In the genomic region with DNA sequence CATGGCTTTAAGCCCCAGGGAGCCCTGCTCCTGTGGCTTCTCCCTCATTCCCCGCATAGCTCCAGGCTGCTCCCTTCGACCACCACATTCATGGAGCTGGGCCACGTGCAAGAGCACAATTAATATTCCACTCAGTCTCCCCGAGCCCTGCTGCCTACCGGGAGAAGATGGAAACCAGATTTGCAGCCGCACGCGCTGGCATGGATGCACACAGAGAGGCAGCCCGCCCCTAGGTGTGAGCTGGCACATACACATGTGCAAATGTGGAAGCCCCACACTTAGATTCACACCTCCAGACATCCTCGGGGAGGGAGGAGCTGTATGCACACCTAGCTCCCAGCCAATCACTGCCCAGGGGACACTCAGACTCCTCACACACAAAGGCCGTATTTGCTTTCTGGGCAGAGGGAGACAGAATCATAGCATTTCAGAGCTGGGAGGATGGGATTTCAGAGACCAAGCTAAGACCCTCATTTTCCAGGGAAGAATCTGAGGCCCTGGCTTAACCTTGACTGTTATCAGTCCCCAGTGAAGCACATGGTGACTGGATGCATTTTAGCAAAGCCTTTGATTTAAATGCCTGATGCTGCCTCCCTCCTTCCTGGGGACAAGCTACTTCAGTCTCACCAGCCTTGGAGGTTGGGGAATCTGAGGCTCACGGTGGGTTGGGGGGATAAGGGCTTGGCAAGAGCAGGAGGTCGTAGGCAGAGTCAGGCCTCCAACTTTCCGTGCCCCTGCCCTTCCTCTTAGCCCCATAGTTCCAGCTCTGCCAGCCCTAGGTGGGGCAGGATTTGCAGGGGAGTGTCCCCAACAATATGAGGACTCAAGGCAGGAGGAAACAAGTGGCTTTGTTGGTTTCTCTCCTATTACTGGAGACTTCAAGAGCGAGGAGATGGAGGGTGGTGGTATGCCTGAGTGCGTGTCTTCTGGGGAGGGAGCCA, we compare ENCODE assay signal across 11 cellular contexts. TPM values are rescaled to one million over a fixed set of nuclear protein-coding genes. Genes with fewer than 3 reads are reported as not detected.
A peak's percentile ranks its signal among the peaks of the same experiment; 100 is the strongest.
DNase-seq lines count a peak whose midpoint lies in the region; ATAC-seq and TF ChIP-seq lines count a peak whose summit lies in the region.
"Had no signal": no experiment of that assay in that cellular context is flagged by ENCODE, and none has a peak within 500 bp of the region (broad histone marks: within the 10 kb centered on the region; RNA-seq: fewer than 3 reads in every experiment).

No MANE protein-coding gene starts in this region.

- H3K36me3 Mint-ChIP-seq in dendritic cell treated with granulocyte-macrophage colony-stimulating factor and Interleukin-4, amounts not matched to agents 40 ng/mL and 50 ng/mL, for 4 days (ENCODE audit: low read depth), result no peaks in the 10 kb centered on the region
- H3K36me3 Mint-ChIP-seq in neural crest cell (ENCODE audit: low read depth), result no peaks in the 10 kb centered on the region

- H3K36me3 ChIP-seq in heart right ventricle, result no peaks in the 10 kb centered on the region
- H3K36me3 ChIP-seq in vagina, result no peaks in the 10 kb centered on the region

- H3K9me3 ChIP-seq in heart right ventricle, result no peaks in the 10 kb centered on the region
- H3K9me3 ChIP-seq in vagina, result no peaks in the 10 kb centered on the region

- H3K27me3 ChIP-seq in heart right ventricle (peaks cover 0 to 9% (median 0%) of the 10 kb centered on the region in 7 donors), vagina (no peaks in the 10 kb centered on the region)

- WGBS in heart right ventricle, 2 donors, result 74 to 79% methylated on average over 16 of the region's 16 CpGs

- no peak for DNase-seq in heart right ventricle
- DNase-seq in left ventricle myocardium superior, result no peak
- no peak for DNase-seq in neural crest cell (ENCODE audit: low read depth, low spot score)
- DNase-seq in vagina (ENCODE audit: extremely low spot score in 2 of 2), result no peak
- no peak for DNase-seq in dedifferentiated amniotic fluid mesenchymal stem cell (ENCODE audit: extremely low spot score)
- DNase-seq: stimulated activated CD4-positive, alpha-beta T cell treated with anti-CD3 and anti-CD28 coated beads, Interleukin-12 subunit alpha, Interleukin-12 subunit beta, amount 100 ng/mL, for 4 hours had no signal

- TF ChIP-seq CTCF in heart right ventricle (IDR thresholded peaks at IDR 0.05) (no peak), neural crest cell (conservative IDR thresholded peaks at IDR 0.05) (no peak), vagina (IDR thresholded peaks at IDR 0.05) (no peak)

- intact Hi-C loops in heart right ventricle (cut with DNase I), result loop anchor here in 1 of 10 donors (2.0 kb wide), 1 partner anchor 29 kb away; no protein-coding TSS in a partner anchor
- intact Hi-C loops in left ventricle myocardium superior (cut with micrococcal nuclease), result no loop called here
- intact Hi-C loops in dendritic cell treated with granulocyte-macrophage colony-stimulating factor and Interleukin-4, amounts not matched to agents 40 ng/mL and 50 ng/mL, for 4 days (cut with micrococcal nuclease), result no loop called here
- intact Hi-C loops in vagina (cut with DNase I), result no loop called here

- H3K9me3 Mint-ChIP-seq in dendritic cell treated with granulocyte-macrophage colony-stimulating factor and Interleukin-4, amounts not matched to agents 40 ng/mL and 50 ng/mL, for 4 days, result no peaks in the 10 kb centered on the region
- no peaks in the 10 kb centered on the region for H3K9me3 Mint-ChIP-seq in neural crest cell
- H3K9me3 Mint-ChIP-seq: central memory CD8-positive, alpha-beta T cell had no signal

- peak overlapping the region; percentile 67 to 88 (median 82) for H3K27ac ChIP-seq in heart right ventricle
- H3K27ac ChIP-seq in vagina, result peak overlapping the region; percentile 93

- ATAC-seq in heart right ventricle, result peak in 2 of 8 donors; percentile 1 to 5
- ATAC-seq in left ventricle myocardium superior, result no peak
- no peak for ATAC-seq in HG03108 (IDR thresholded peaks at IDR 0.05; ENCODE audit: unreplicated experiment)
- no peak for ATAC-seq in HG02973 (IDR thresholded peaks at IDR 0.05; ENCODE audit: unreplicated experiment)

- H3K4me1 ChIP-seq in heart right ventricle (peaks cover 31 to 82% (median 59%) of the 10 kb centered on the region in 9 donors), vagina (peaks cover 55% of the 10 kb centered on the region)

- H3K4me3 ChIP-seq in heart right ventricle, result no peak overlapping the region
- no peak overlapping the region for H3K4me3 ChIP-seq in vagina

- peak overlapping the region; percentile 1 for H3K4me3 Mint-ChIP-seq in dendritic cell treated with granulocyte-macrophage colony-stimulating factor and Interleukin-4, amounts not matched to agents 40 ng/mL and 50 ng/mL, for 4 days
- no peak overlapping the region for H3K4me3 Mint-ChIP-seq in neural crest cell
- H3K4me3 Mint-ChIP-seq: central memory CD8-positive, alpha-beta T cell had no signal

- peaks cover 13% of the 10 kb centered on the region for H3K4me1 Mint-ChIP-seq in dendritic cell treated with granulocyte-macrophage colony-stimulating factor and Interleukin-4, amounts not matched to agents 40 ng/mL and 50 ng/mL, for 4 days (ENCODE audit: low read depth)
- peaks cover 11% of the 10 kb centered on the region for H3K4me1 Mint-ChIP-seq in neural crest cell

- H3K27me3 Mint-ChIP-seq in dendritic cell treated with granulocyte-macrophage colony-stimulating factor and Interleukin-4, amounts not matched to agents 40 ng/mL and 50 ng/mL, for 4 days, result peaks cover 14% of the 10 kb centered on the region
- peaks cover 23% of the 10 kb centered on the region for H3K27me3 Mint-ChIP-seq in neural crest cell (ENCODE audit: low read depth)

- no peak for TF ChIP-seq POLR2A in vagina (IDR thresholded peaks at IDR 0.05)

- peak overlapping the region; percentile 34 for H3K27ac Mint-ChIP-seq in dendritic cell treated with granulocyte-macrophage colony-stimulating factor and Interleukin-4, amounts not matched to agents 40 ng/mL and 50 ng/mL, for 4 days
- H3K27ac Mint-ChIP-seq in neural crest cell (ENCODE audit: unreplicated experiment), result peak overlapping the region; percentile 57

RNA-seq across cellular contexts. Expression of gene CREB3L1, which starts 5.3 kb away (rescaled TPM):
- total RNA-seq in heart right ventricle (100 to 1,000 TPM in 1 of 10 donors, 10 to 100 TPM in 9; 14.9 to 127 (median 36.1) TPM), left ventricle myocardium superior (56.0 TPM), neural crest cell (0.71 and 0.75 TPM in 2 replicates), vagina (11.8 TPM)
- polyA plus RNA-seq in heart right ventricle, result 10 to 100 TPM in 1 of 2 donors, 1 to 10 TPM in 1; 9.7 to 49.5 TPM
- total RNA-seq: activated CD8-positive, alpha-beta memory T cell treated with anti-CD3 and anti-CD28 coated beads for 36 hours had no signal
